Comparison of ENCODE assay signal across 9 cellular contexts in the genomic region with DNA sequence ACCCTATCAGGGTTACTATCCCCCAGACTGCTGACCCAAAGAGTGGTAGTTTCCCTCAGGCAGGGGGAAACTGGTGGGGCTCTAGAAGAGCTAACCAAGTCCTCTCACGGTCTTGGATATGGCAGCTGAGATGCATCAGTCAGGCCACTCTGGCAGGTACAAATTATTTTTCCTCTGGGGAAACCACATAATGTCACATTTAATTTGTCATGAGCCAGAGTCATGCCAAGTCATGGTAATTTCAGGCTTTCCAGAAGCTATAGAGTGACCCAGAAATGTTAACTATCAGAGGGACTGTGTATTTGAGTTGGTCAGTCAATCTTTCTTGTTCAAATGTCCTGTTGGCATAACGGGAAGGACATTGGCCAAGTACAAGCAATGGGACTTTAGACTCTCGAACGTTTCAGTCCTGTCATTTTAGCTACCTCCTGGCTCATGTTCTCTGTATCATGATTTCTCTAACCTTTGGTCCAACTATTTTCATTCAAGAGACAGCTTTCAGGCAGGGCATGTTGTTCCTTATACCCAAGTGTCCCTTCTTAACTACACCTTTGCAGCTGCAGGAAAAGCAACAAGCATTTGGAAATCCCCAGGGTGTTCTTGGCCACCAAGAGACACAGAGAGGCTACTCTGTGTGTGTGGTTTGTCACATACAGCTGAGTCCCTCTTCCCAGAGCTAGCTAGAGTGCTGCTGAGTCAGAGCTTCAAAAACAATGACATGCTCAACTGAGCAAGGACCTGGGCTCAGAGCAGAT.
DNase-seq lines count a peak whose midpoint lies in the region; ATAC-seq, FAIRE-seq and TF ChIP-seq lines count a peak whose summit lies in the region.
"Had no signal": no experiment of that assay in that cellular context is flagged by ENCODE, and none has a peak within 500 bp of the region (broad histone marks: within the 10 kb centered on the region; RNA-seq: fewer than 3 reads in every experiment).

No MANE protein-coding gene starts in this region.

- H3K4me3 ChIP-seq in bronchial epithelial cell (ENCODE audit: low read depth, low read length) (no peak overlapping the region), small intestine (ENCODE audit: low read depth in 1 of 2, low read length in 2 of 2) (no peak overlapping the region)

- peaks cover 2 to 6% of the 10 kb centered on the region in 2 donors for H3K4me1 ChIP-seq in small intestine (ENCODE audit: control insufficient read depth in 2 of 2, insufficient read depth in 1 of 2, low read depth in 1 of 2, low read length in 1 of 2)

- POLR2A ChIA-PET in RWPE1 (lab: Yijun Ruan, JAX; ENCODE audit: low non-redundant PET): no interaction called here

- CTCF ChIA-PET in RWPE1 (lab: Yijun Ruan, JAX): interaction anchor here (0.7 kb wide), 2 partner anchors 222 to 351 kb away, joined by 4 read pairs; no protein-coding TSS in a partner anchor

- ATAC-seq in GM19025 (IDR thresholded peaks at IDR 0.05; ENCODE audit: low read depth, unreplicated experiment) (peak; percentile 76), HG03097 (IDR thresholded peaks at IDR 0.05; ENCODE audit: low FRiP score, unreplicated experiment) (peak; percentile 71)

- 31 to 60% (median 33%) methylated on average over 4 of the region's 4 CpGs for WGBS in small intestine, 3 donors

- H3K9me3 ChIP-seq in small intestine (ENCODE audit: control insufficient read depth, low read depth): no peaks in the 10 kb centered on the region

- DNase-seq in A172 (ENCODE audit: low spot score): peak; percentile 2
- DNase-seq in bronchial epithelial cell (ENCODE audit: low read depth): peak; percentile 15
- peak; percentile 90 for DNase-seq in small intestine
- DNase-seq in SHP77 treated with DMSO at 0.1 percent for 48 hours (lab: John Stamatoyannopoulos, UW): no peak
- no peak for DNase-seq in NOMO-1 treated with DMSO at 0.1 percent for 48 hours (lab: John Stamatoyannopoulos, UW; ENCODE audit: unreplicated experiment)
- no peak for DNase-seq in RWPE1 (ENCODE audit: low spot score)

- FAIRE-seq in bronchial epithelial cell (lab: Jason Lieb, UNC) (peak; percentile 13), small intestine (lab: Jason Lieb, UNC) (no peak)
- FAIRE-seq: keratinocyte had no signal

- no peaks in the 10 kb centered on the region for H3K27me3 ChIP-seq in bronchial epithelial cell (ENCODE audit: control insufficient read depth, insufficient read depth, low read length)
- H3K27me3 ChIP-seq in small intestine (ENCODE audit: control insufficient read depth in 2 of 2, insufficient read depth in 2 of 2, low read length in 2 of 2): no peaks in the 10 kb centered on the region

- TF ChIP-seq CTCF in bronchial epithelial cell (IDR thresholded peaks at IDR 0.05; ENCODE audit: insufficient read depth, low read length, severe bottlenecking) (no peak), RWPE1 (conservative IDR thresholded peaks at IDR 0.05; ENCODE audit: low read depth) (no peak)

- H3K27ac ChIP-seq in small intestine (ENCODE audit: low read depth in 1 of 2, low read length in 1 of 2) (no peak overlapping the region), RWPE1 (no peak overlapping the region)

- peaks cover 3% of the 10 kb centered on the region for H3K36me3 ChIP-seq in bronchial epithelial cell (ENCODE audit: control insufficient read depth, insufficient read depth, low read length)
- peaks cover 0 to 4% of the 10 kb centered on the region in 2 donors for H3K36me3 ChIP-seq in small intestine (ENCODE audit: control insufficient read depth in 2 of 2, insufficient read depth in 2 of 2, low read length in 2 of 2)

Comparison
In these comparisons a context has a peak if more than half of its experiments do, and no peak if none do; other contexts are left out.
1. DNase-seq: peak in A172 (single experiment), bronchial epithelial cell (single experiment) and small intestine (single experiment); none in SHP77 treated with DMSO at 0.1 percent for 48 hours (single experiment), NOMO-1 treated with DMSO at 0.1 percent for 48 hours (single experiment) and RWPE1 (single experiment).